9 cellular contexts compared by ENCODE assay signal in the genomic region with DNA sequence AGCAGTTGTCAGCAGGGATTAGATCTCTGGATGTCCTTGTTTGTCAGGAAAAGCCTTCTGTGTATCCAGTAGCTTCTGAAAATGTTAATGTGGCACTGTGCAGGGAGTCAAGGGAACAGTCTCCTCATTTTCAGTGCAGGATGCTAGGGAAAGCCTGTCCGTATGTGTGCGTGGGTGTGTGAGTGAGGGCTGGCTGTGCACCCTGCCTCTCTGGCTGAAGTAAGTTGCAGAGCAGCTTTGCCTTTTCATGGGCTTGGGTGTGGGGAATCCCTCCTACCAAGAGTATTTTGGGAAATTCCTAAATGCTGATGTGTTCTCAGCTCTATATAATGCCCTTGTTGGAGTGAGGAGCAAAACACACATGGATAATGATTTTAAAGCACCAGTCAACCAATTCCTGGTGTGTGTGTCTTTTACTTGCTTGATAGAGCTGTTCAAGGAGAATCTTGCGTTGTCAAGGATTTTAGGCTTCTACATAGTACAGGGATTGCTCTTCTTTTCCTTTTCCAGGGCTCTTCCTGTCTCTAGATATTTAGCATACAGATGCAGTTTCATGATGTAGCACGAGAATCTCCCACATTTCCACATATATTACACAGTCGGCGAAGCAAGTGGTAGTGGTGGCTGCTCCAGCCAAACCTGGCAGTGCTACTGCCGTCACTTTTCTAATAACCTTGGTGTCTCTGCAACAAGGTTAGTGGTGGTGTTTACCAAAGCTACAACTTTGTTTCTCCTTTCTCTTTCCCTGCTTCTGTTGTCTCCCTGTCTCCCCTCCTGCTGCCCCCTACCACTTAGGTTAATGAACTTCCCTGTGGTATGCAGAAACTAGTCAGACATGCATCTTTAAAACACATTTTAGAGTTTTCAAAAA.
DNase-seq lines count a peak whose midpoint lies in the region; TF ChIP-seq lines count a peak whose summit lies in the region.
"Had no signal": no experiment of that assay in that cellular context is flagged by ENCODE, and none has a peak within 500 bp of the region (broad histone marks: within the 10 kb centered on the region; RNA-seq: fewer than 3 reads in every experiment).

No MANE protein-coding gene starts in this region.

- H3K9me3 ChIP-seq in A673 (ENCODE audit: low read depth, low read length, poor library complexity, severe bottlenecking) (no peaks in the 10 kb centered on the region), MG63 (no peaks in the 10 kb centered on the region)

- no peak overlapping the region for H3K4me3 Mint-ChIP-seq in endothelial cell (ENCODE audit: unreplicated experiment)
- H3K4me3 Mint-ChIP-seq: activated CD4-positive, alpha-beta memory T cell treated with anti-CD3 and anti-CD28 coated beads for 36 hours had no signal

- H3K4me1 Mint-ChIP-seq in endothelial cell (ENCODE audit: unreplicated experiment) = peaks cover 52% of the 10 kb centered on the region

- no TSS peak for BruUV-seq in A673 (replicated peaks; lab: Mats Ljungman, UMichigan)

- peaks cover 34% of the 10 kb centered on the region for H3K4me1 ChIP-seq in A673 (ENCODE audit: insufficient read depth, low read length, poor library complexity, severe bottlenecking)

- intact Hi-C loops in A673 (cut with micrococcal nuclease; ENCODE audit: unreplicated experiment) = no loop called here

- peak overlapping the region; percentile 26 for H3K4me3 ChIP-seq in A673 (ENCODE audit: low read depth, low read length, poor library complexity, severe bottlenecking)
- no peak overlapping the region for H3K4me3 ChIP-seq in MG63

- POLR2A ChIA-PET in A673 (lab: Charles Lee; ENCODE audit: low non-redundant PET) = no interaction called here

- DNase-seq in A673 (ENCODE audit: low spot score) (peak; percentile 68), MG63 (peak; percentile 83), endothelial cell (ENCODE audit: low spot score) (peak; percentile 50), mucosa of gallbladder (ENCODE audit: low spot score) (peak; percentile 55), NCI-H748 treated with DMSO at 0.1 percent for 48 hours (lab: John Stamatoyannopoulos, UW) (no peak), NCI-H510A (lab: John Stamatoyannopoulos, UW) (no peak)
- no peak for DNase-seq in NK-92 treated with Interleukin-12 subunit alpha and Interleukin-12 subunit beta, amount 100 ng/mL, for 24 hours (lab: John Stamatoyannopoulos, UW)
- no peak for DNase-seq in activated T-cell treated with anti-CD3 and anti-CD28 coated beads, Interleukin-2, amount 50 U/mL, for 1 hour
- DNase-seq: activated CD4-positive, alpha-beta memory T cell treated with anti-CD3 and anti-CD28 coated beads for 36 hours had no signal

- no peak for TF ChIP-seq CTCF in A673 (conservative IDR thresholded peaks at IDR 0.05; ENCODE audit: low read depth, low read length)
- no peak for TF ChIP-seq CTCF in endothelial cell (IDR thresholded peaks at IDR 0.05; ENCODE audit: unreplicated experiment)

- peaks cover 1% of the 10 kb centered on the region for H3K27me3 Mint-ChIP-seq in endothelial cell (ENCODE audit: unreplicated experiment)
- H3K27me3 Mint-ChIP-seq: activated CD4-positive, alpha-beta memory T cell treated with anti-CD3 and anti-CD28 coated beads for 36 hours had no signal

- no peaks in the 10 kb centered on the region for H3K36me3 ChIP-seq in A673 (ENCODE audit: insufficient read depth, low read length, poor library complexity, severe bottlenecking)
- H3K36me3 ChIP-seq in MG63 = no peaks in the 10 kb centered on the region

- H3K27ac Mint-ChIP-seq in endothelial cell (ENCODE audit: unreplicated experiment) = peak overlapping the region; percentile 58
- H3K27ac Mint-ChIP-seq: activated CD4-positive, alpha-beta memory T cell treated with anti-CD3 and anti-CD28 coated beads for 36 hours had no signal

- peak overlapping the region; percentile 44 for H3K27ac ChIP-seq in A673 (ENCODE audit: low read depth, low read length, poor library complexity, severe bottlenecking)

- H3K27me3 ChIP-seq in A673 (replicated peaks; ENCODE audit: insufficient read depth, low read depth, low read length, poor library complexity) (no peaks in the 10 kb centered on the region), MG63 (no peaks in the 10 kb centered on the region)

- H3K9me3 Mint-ChIP-seq in endothelial cell (ENCODE audit: unreplicated experiment) = no peaks in the 10 kb centered on the region
- H3K9me3 Mint-ChIP-seq: activated CD4-positive, alpha-beta memory T cell treated with anti-CD3 and anti-CD28 coated beads for 36 hours had no signal

- CTCF ChIA-PET in A673 (lab: Charles Lee) = no interaction called here

- H3K36me3 Mint-ChIP-seq in endothelial cell (ENCODE audit: low read depth, unreplicated experiment) = no peaks in the 10 kb centered on the region
- H3K36me3 Mint-ChIP-seq: activated CD4-positive, alpha-beta memory T cell treated with anti-CD3 and anti-CD28 coated beads for 36 hours had no signal

Comparison
In these comparisons a context has a peak if more than half of its experiments do, and no peak if none do; other contexts are left out.
1. DNase-seq: peak in A673 (single experiment), MG63 (single experiment), endothelial cell (single experiment) and mucosa of gallbladder (single experiment); none in NK-92 treated with Interleukin-12 subunit alpha and Interleukin-12 subunit beta, amount 100 ng/mL, for 24 hours (single experiment), activated T-cell treated with anti-CD3 and anti-CD28 coated beads, Interleukin-2, amount 50 U/mL, for 1 hour (single experiment), NCI-H748 treated with DMSO at 0.1 percent for 48 hours (single experiment) and NCI-H510A (single experiment).